ENCODE assay signal across 1 cellular context in the genomic region with DNA sequence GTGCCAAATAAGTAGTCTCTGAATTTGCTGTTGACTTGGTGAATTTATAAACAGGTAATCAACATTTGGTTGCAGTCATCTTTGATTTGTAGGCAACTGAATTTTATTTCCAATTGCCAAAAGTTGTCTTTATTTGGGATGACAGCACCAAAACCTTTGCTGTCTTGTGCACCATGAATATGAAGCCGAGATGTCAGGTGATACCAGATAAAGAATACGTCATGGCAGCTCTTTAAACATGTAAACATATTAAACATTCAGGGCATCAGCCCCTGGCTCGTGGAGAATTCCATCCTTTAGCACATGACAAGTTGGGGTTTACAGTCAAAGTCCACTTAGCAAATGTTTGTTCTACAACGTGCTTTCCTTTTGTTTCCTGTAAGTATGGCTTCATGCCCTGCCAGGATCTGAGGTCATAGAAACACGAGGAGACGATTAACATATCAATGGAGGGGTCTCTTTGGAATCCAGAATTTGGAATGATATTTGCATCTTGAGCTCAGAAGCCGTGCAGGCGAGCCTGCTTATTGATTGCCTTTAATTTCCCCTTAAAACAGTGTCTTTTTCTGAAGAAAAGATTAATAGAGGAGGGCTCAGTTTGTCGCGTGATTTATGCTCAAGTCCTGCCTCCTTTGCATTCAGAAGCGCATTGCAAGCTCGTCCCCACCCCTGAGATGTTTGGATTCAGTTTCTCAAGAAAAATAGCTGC.
TF ChIP-seq lines count a peak whose summit lies in the region.

No MANE protein-coding gene starts in this region.

TF ChIP-seq in endothelial cell of umbilical vein, 7 proteins besides CTCF, POLR2A, EP300 and RAD21:
- TF ChIP-seq POLR2AphosphoS5 (IDR thresholded peaks at IDR 0.05; ENCODE audit: insufficient read depth, low read depth, low read length) (no peak), EZH2 (IDR thresholded peaks at IDR 0.05; ENCODE audit: borderline replicate concordance, low read depth, low read length, severe bottlenecking) (no peak), MYC (IDR thresholded peaks at IDR 0.05; ENCODE audit: low read depth, low read length) (no peak), GATA2 (IDR thresholded peaks at IDR 0.05; ENCODE audit: insufficient read depth, insufficient read length, low read depth, low read length) (no peak), JUN (IDR thresholded peaks at IDR 0.05; ENCODE audit: borderline replicate concordance, insufficient read depth, insufficient read length, low read depth) (no peak), FOS (IDR thresholded peaks at IDR 0.05; ENCODE audit: borderline replicate concordance, insufficient read depth, low read length) (no peak)
- TF ChIP-seq, protein P1, sequence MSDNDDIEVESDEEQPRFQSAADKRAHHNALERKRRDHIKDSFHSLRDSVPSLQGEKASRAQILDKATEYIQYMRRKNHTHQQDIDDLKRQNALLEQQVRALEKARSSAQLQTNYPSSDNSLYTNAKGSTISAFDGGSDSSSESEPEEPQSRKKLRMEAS (IDR thresholded peaks at IDR 0.05; ENCODE audit: insufficient read depth, insufficient read length), result no peak
